15 cellular contexts compared by ENCODE assay signal in genomic region chr1:20192871-20193411, GRCh38. TPM values are rescaled to one million over a fixed set of nuclear protein-coding genes. Genes with fewer than 3 reads are reported as not detected.
A peak's percentile ranks its signal among the peaks of the same experiment; 100 is the strongest.
DNase-seq lines count a peak whose midpoint lies in the region; TF ChIP-seq lines count a peak whose summit lies in the region.
"Had no signal": no experiment of that assay in that cellular context is flagged by ENCODE, and none has a peak within 500 bp of the region (broad histone marks: within the 10 kb centered on the region; RNA-seq: fewer than 3 reads in every experiment).

No MANE protein-coding gene starts in this region.

- H4K91ac ChIP-seq in trophoblast cell (ENCODE audit: low read depth, low read length) = no peak overlapping the region

- H4K12ac ChIP-seq in trophoblast cell (ENCODE audit: low read depth, low read length) = no peak overlapping the region

- no peak overlapping the region for H3K4ac ChIP-seq in trophoblast cell (ENCODE audit: low read depth, low read length)

- no peak overlapping the region for H2BK120ac ChIP-seq in trophoblast cell (ENCODE audit: insufficient read depth, low read length, poor library complexity)

- H2BK5ac ChIP-seq in trophoblast cell (ENCODE audit: low read depth, low read length, poor library complexity) = no peak overlapping the region

- intact Hi-C loops in breast epithelium (cut with DNase I; ENCODE audit: low total_unique reads) = no loop called here
- intact Hi-C loops in mammary epithelial cell (cut with micrococcal nuclease) = no loop called here

- H2AK5ac ChIP-seq in trophoblast cell (ENCODE audit: low read length) = no peak overlapping the region

- no TSS peak for BruUV-seq in mammary epithelial cell (replicated peaks; lab: Mats Ljungman, UMichigan)

- H3K36me3 ChIP-seq in breast epithelium (no peaks in the 10 kb centered on the region), mammary epithelial cell (ENCODE audit: insufficient read depth, low read length) (no peaks in the 10 kb centered on the region), trophoblast cell (ENCODE audit: control insufficient read depth in 1 of 2, insufficient read depth in 2 of 2, low read length in 2 of 2) (no peaks in the 10 kb centered on the region), stomach smooth muscle (ENCODE audit: control insufficient read depth in 2 of 2, insufficient read depth in 2 of 2, low read length in 2 of 2) (peaks cover 0 to 4% of the 10 kb centered on the region in 2 donors)
- H3K36me3 ChIP-seq: BLaER1 had no signal

- H4K20me1 ChIP-seq in mammary epithelial cell (ENCODE audit: insufficient read depth, low read length) = no peaks in the 10 kb centered on the region
- H4K20me1 ChIP-seq: BLaER1 had no signal

- no peak overlapping the region for H3K9ac ChIP-seq in mammary epithelial cell (ENCODE audit: insufficient read depth, low read length)
- H3K9ac ChIP-seq in trophoblast cell (ENCODE audit: low read length) = no peak overlapping the region
- no peak overlapping the region for H3K9ac ChIP-seq in stomach smooth muscle (ENCODE audit: low read length in 2 of 2)
- H3K9ac ChIP-seq: BLaER1 had no signal

- H3K4me1 ChIP-seq in breast epithelium (peaks cover 0 to 6% of the 10 kb centered on the region in 2 donors), mammary epithelial cell (ENCODE audit: insufficient read depth, low read length) (peaks cover 39% of the 10 kb centered on the region), trophoblast cell (ENCODE audit: control insufficient read depth in 1 of 2, insufficient read depth in 2 of 2, low read length in 2 of 2) (no peaks in the 10 kb centered on the region), stomach smooth muscle (ENCODE audit: control insufficient read depth, insufficient read depth, low read length) (peaks cover 32% of the 10 kb centered on the region)

- no peak overlapping the region for H3K23ac ChIP-seq in trophoblast cell (ENCODE audit: low read length)

- WGBS in mammary epithelial cell (ENCODE audit: low coverage, missing lambda C conversion rate) = 88% methylated on average over 1 of the region's 1 CpG
- no CpG with 5 or more reads among the region's 1 CpG for WGBS in trophoblast cell (ENCODE audit: extremely low coverage, insufficient coverage, insufficient read length)

- H3K79me1 ChIP-seq in trophoblast cell (ENCODE audit: low read length) = no peaks in the 10 kb centered on the region

- H3K14ac ChIP-seq in trophoblast cell (ENCODE audit: low read length) = no peak overlapping the region

- dilution Hi-C loops in mammary epithelial cell (cut with HindIII; ENCODE audit: low sequenced_read_pairs) = loop anchor here (5.0 kb wide), 1 partner anchor 81 kb away; no protein-coding TSS in a partner anchor

- no peak for TF ChIP-seq CTCF in breast epithelium (IDR thresholded peaks at IDR 0.05)
- no peak for TF ChIP-seq CTCF in mammary epithelial cell (conservative IDR thresholded peaks at IDR 0.05 in 1 of 2, IDR thresholded peaks at IDR 0.05 in 1 of 2; ENCODE audit: extremely low read depth in 1 of 2, insufficient read depth in 1 of 2, low read depth in 1 of 2, low read length in 2 of 2)

- DNase-seq in breast epithelium (ENCODE audit: low spot score in 2 of 2) (no peak), mammary epithelial cell (no peak), trophoblast cell (peak; percentile 50 to 52), erythroblast (lab: John Stamatoyannopoulos, UW) (no peak), D341Med (ENCODE audit: low spot score) (no peak), NCI-H1436 treated with DMSO at 0.1 percent for 48 hours (lab: John Stamatoyannopoulos, UW) (no peak)
- DNase-seq: CD4-positive, CD25-positive, alpha-beta regulatory T cell; DMS 273 treated with DMSO at 0.1 percent for 48 hours had no signal

- H3K4me3 ChIP-seq in breast epithelium = no peak overlapping the region
- H3K4me3 ChIP-seq in mammary epithelial cell (replicated peaks in 1 of 3; ENCODE audit: insufficient read depth in 1 of 3, low read depth in 2 of 3, low read length in 3 of 3) = no peak overlapping the region
- no peak overlapping the region for H3K4me3 ChIP-seq in trophoblast cell (ENCODE audit: low read depth, low read length)
- H3K4me3 ChIP-seq in stomach smooth muscle (ENCODE audit: low read length in 2 of 2) = no peak overlapping the region
- H3K4me3 ChIP-seq: BLaER1 had no signal

- in situ Hi-C loops in mammary epithelial cell (cut with MboI; ENCODE audit: low sequenced_read_pairs in 2 of 2) = no loop called here

- H3K27me3 ChIP-seq in breast epithelium = no peaks in the 10 kb centered on the region
- no peaks in the 10 kb centered on the region for H3K27me3 ChIP-seq in mammary epithelial cell (ENCODE audit: insufficient read depth, low read length)
- no peaks in the 10 kb centered on the region for H3K27me3 ChIP-seq in trophoblast cell (ENCODE audit: insufficient read depth, low read length)
- H3K27me3 ChIP-seq in stomach smooth muscle (ENCODE audit: control insufficient read depth in 1 of 2, insufficient read depth in 2 of 2, low read length in 2 of 2) = no peaks in the 10 kb centered on the region
- H3K27me3 ChIP-seq: BLaER1 had no signal

- no peak overlapping the region for H2BK12ac ChIP-seq in trophoblast cell (ENCODE audit: low read length)

- peak overlapping the region; percentile 6 to 48 for H3K27ac ChIP-seq in breast epithelium
- H3K27ac ChIP-seq in mammary epithelial cell (ENCODE audit: insufficient read depth, low read depth, low read length) = no peak overlapping the region
- H3K27ac ChIP-seq in trophoblast cell (ENCODE audit: low read depth, low read length) = no peak overlapping the region
- H3K27ac ChIP-seq in stomach smooth muscle (ENCODE audit: low read length) = peak overlapping the region; percentile 46
- H3K27ac ChIP-seq: 22Rv1, BLaER1, HL-60 had no signal

- no peak overlapping the region for H4K8ac ChIP-seq in trophoblast cell (ENCODE audit: low read depth, low read length)

- H3K9me3 ChIP-seq in breast epithelium = no peaks in the 10 kb centered on the region
- H3K9me3 ChIP-seq in mammary epithelial cell (replicated peaks; ENCODE audit: insufficient read depth, low read length) = no peaks in the 10 kb centered on the region
- no peaks in the 10 kb centered on the region for H3K9me3 ChIP-seq in trophoblast cell (ENCODE audit: insufficient read depth, low read depth, low read length)
- no peaks in the 10 kb centered on the region for H3K9me3 ChIP-seq in stomach smooth muscle (ENCODE audit: control insufficient read depth in 2 of 2, low read length in 2 of 2)
- H3K9me3 ChIP-seq: BLaER1 had no signal

- CTCF ChIA-PET in mammary epithelial cell (lab: Charles Lee; ENCODE audit: low non-redundant PET) = interaction anchor here (0.6 kb wide), 1 partner anchor 105 kb away, joined by 13 read pairs; no protein-coding TSS in a partner anchor

- no peak overlapping the region for H2AFZ ChIP-seq in mammary epithelial cell (ENCODE audit: low read depth, low read length)
- H2AFZ ChIP-seq in trophoblast cell (ENCODE audit: insufficient read depth, low read length, poor library complexity) = no peak overlapping the region

- no peak for TF ChIP-seq POLR2A in breast epithelium (IDR thresholded peaks at IDR 0.05)
- TF ChIP-seq POLR2A in erythroblast (IDR thresholded peaks at IDR 0.05; ENCODE audit: low read length) = no peak

- no peak overlapping the region for H3K4me2 ChIP-seq in mammary epithelial cell (ENCODE audit: insufficient read depth, low read depth, low read length)
- H3K4me2 ChIP-seq in trophoblast cell (ENCODE audit: low read length) = no peak overlapping the region
- H3K4me2 ChIP-seq: BLaER1 had no signal

- H3K79me2 ChIP-seq in mammary epithelial cell (ENCODE audit: insufficient read depth, low read length) = no peaks in the 10 kb centered on the region
- H3K79me2 ChIP-seq in trophoblast cell (ENCODE audit: control insufficient read depth, insufficient read depth, low read length, poor library complexity) = no peaks in the 10 kb centered on the region

- no peak overlapping the region for H3K18ac ChIP-seq in trophoblast cell (ENCODE audit: low read length)

RNA-seq across cellular contexts. Expression of gene PLA2G2C, which starts 6.6 kb away (rescaled TPM):
- under 1 TPM in 1 of 3 donors, not detected in 2; 0.33 TPM for total RNA-seq in breast epithelium
- not detected for total RNA-seq in mammary epithelial cell
- not detected for polyA plus RNA-seq in mammary epithelial cell
- polyA minus RNA-seq in mammary epithelial cell = not detected
- not detected in 2 replicates for polyA plus RNA-seq in trophoblast cell (2013)
- total RNA-seq: A673; CD4-positive, CD25-positive, alpha-beta regulatory T cell; Daoy; H4 had no signal
- polyA plus RNA-seq: CD4-positive, CD25-positive, alpha-beta regulatory T cell had no signal

RNA-seq across cellular contexts. Expression of gene UBXN10, which starts 7.0 kb away (rescaled TPM):
- 1 to 10 TPM; 1.3 to 6.6 (median 4.9) TPM for total RNA-seq in breast epithelium
- 1 to 10 TPM in 1 of 2 donors, under 1 TPM in 1; 0.14 to 3.0 TPM for total RNA-seq in mammary epithelial cell
- polyA plus RNA-seq in mammary epithelial cell = not detected
- not detected for polyA minus RNA-seq in mammary epithelial cell
- polyA plus RNA-seq in trophoblast cell (2013) = 0.75 and 0.88 TPM in 2 replicates
- total RNA-seq: A673, H4 had no signal

RNA-seq across cellular contexts. Expression of gene PLA2G2F, which starts 53.8 kb away (rescaled TPM):
- not detected for total RNA-seq in breast epithelium
- total RNA-seq in mammary epithelial cell = not detected
- polyA plus RNA-seq in mammary epithelial cell = 0.05 TPM
- not detected for polyA minus RNA-seq in mammary epithelial cell
- 6.6 TPM in 2 replicates for polyA plus RNA-seq in trophoblast cell (2013)
- total RNA-seq: A673; CD4-positive, CD25-positive, alpha-beta regulatory T cell; Daoy; H4 had no signal
- polyA plus RNA-seq: CD4-positive, CD25-positive, alpha-beta regulatory T cell had no signal

Comparison
In these comparisons a context has a peak if more than half of its experiments do, and no peak if none do; other contexts are left out.
1. H3K27ac ChIP-seq: peak in breast epithelium (2 of 2) and stomach smooth muscle (single experiment); none in mammary epithelial cell (single experiment) and trophoblast cell (single experiment).
2. DNase-seq: peak in trophoblast cell (2 of 2); none in breast epithelium (0 of 2), mammary epithelial cell (single experiment), erythroblast (0 of 2), D341Med (single experiment) and NCI-H1436 treated with DMSO at 0.1 percent for 48 hours (single experiment).